In the genomic region with DNA sequence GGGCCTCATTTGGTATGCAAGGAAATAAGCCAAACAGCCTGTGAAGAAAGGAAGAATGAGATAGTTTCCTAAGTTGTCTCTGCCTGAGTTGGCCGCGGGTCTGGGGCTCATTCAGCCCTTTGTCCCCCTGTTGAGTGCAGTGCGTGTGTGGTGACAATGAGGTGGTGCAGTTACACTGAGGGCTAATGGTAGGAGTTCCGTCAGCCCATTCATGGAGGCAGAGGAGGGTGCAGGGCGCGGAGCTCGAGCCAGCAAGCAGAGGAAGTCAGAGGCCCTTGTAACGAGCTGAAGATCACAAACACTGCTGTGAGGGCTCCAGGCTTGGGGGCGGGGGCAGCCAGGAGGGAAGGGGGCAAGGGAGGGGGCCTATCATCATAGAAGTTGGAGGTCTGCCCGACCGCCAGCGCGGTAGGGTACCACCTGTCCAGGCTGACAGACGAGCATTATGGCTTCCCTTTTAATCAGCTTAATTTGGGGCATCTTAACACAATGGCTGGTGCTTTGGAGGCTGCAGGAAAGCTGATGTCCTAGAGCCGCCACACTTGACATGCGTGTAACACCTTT, we compare ENCODE assay signal across 10 cellular contexts. TPM values are rescaled to one million over a fixed set of nuclear protein-coding genes. Genes with fewer than 3 reads are reported as not detected.
DNase-seq lines count a peak whose midpoint lies in the region; ATAC-seq and TF ChIP-seq lines count a peak whose summit lies in the region.
"Had no signal": no experiment of that assay in that cellular context is flagged by ENCODE, and none has a peak within 500 bp of the region (broad histone marks: within the 10 kb centered on the region; RNA-seq: fewer than 3 reads in every experiment).

No MANE protein-coding gene starts in this region.

- H3K4me3 ChIP-seq in gastroesophageal sphincter, result no peak overlapping the region
- H3K4me3 ChIP-seq in stomach, result no peak overlapping the region

- no peaks in the 10 kb centered on the region for H3K27me3 ChIP-seq in gastroesophageal sphincter
- no peaks in the 10 kb centered on the region for H3K27me3 ChIP-seq in stomach

- peaks cover 88% of the 10 kb centered on the region for H3K36me3 Mint-ChIP-seq in activated CD4-positive, alpha-beta memory T cell treated with anti-CD3 and anti-CD28 coated beads for 36 hours

- no peak for TF ChIP-seq POLR2A in gastroesophageal sphincter (IDR thresholded peaks at IDR 0.05)
- no peak for TF ChIP-seq POLR2A in stomach (IDR thresholded peaks at IDR 0.05)

- ATAC-seq in gastroesophageal sphincter, result no peak
- ATAC-seq in sciatic nerve, result peak; percentile 39

- H3K9me3 ChIP-seq in gastroesophageal sphincter (no peaks in the 10 kb centered on the region), stomach (no peaks in the 10 kb centered on the region)

- in situ Hi-C loops in GM13976 (cut with MboI; ENCODE audit: low sequenced_read_pairs, unreplicated experiment), result loop anchor here (25.0 kb wide), 1 partner anchor 307 kb away; no protein-coding TSS in a partner anchor

- DNase-seq in activated CD8-positive, alpha-beta memory T cell treated with anti-CD3 and anti-CD28 coated beads, Interleukin-2, amount 50 U/mL, for 48 hours, result peak; percentile 48
- no peak for DNase-seq in activated CD8-positive, alpha-beta memory T cell treated with anti-CD3 and anti-CD28 coated beads, Interleukin-2, amount 50 U/mL, for 4 hours
- no peak for DNase-seq in activated CD4-positive, alpha-beta memory T cell treated with anti-CD3 and anti-CD28 coated beads for 36 hours
- DNase-seq in sciatic nerve (ENCODE audit: low spot score) (peak; percentile 54), GM13976 (ENCODE audit: low spot score) (no peak), inferior parietal cortex (ENCODE audit: extremely low spot score) (no peak), stomach (no peak)
- DNase-seq: ACHN, NCI-H146 had no signal

- peaks cover 0 to 61% of the 10 kb centered on the region in 2 donors for H3K36me3 ChIP-seq in gastroesophageal sphincter
- peaks cover 0 to 43% (median 34%) of the 10 kb centered on the region in 4 donors for H3K36me3 ChIP-seq in stomach

- H3K4me3 Mint-ChIP-seq in activated CD4-positive, alpha-beta memory T cell treated with anti-CD3 and anti-CD28 coated beads for 36 hours, result peak overlapping the region; percentile 59

- H3K27ac ChIP-seq in gastroesophageal sphincter (peak overlapping the region in 3 of 4 donors; percentile 22 to 62 (median 61)), stomach (peak overlapping the region in 2 of 5 donors; percentile 65 to 66)

- WGBS in gastroesophageal sphincter (ENCODE audit: low coverage in 1 of 2), 2 donors, result 94% methylated on average over 3 of the region's 16 CpGs; no CpG with 5 or more reads in 1 of the 2 donors
- 66 to 71% (median 68%) methylated on average over 14 to 16 of the region's 16 CpGs for WGBS in stomach, 5 donors

- no peak for TF ChIP-seq EP300 in gastroesophageal sphincter (IDR thresholded peaks at IDR 0.05)
- TF ChIP-seq EP300 in stomach (IDR thresholded peaks at IDR 0.05), result no peak

- H3K9me3 Mint-ChIP-seq in activated CD4-positive, alpha-beta memory T cell treated with anti-CD3 and anti-CD28 coated beads for 36 hours, result no peaks in the 10 kb centered on the region

- H3K4me1 Mint-ChIP-seq in activated CD4-positive, alpha-beta memory T cell treated with anti-CD3 and anti-CD28 coated beads for 36 hours (ENCODE audit: low read depth), result peaks cover 75% of the 10 kb centered on the region

- CTCF ChIA-PET in activated CD4-positive, alpha-beta memory T cell treated with anti-CD3 and anti-CD28 coated beads for 36 hours (lab: Charles Lee), result interaction anchor here (1.6 to 4.0 kb wide), 4 partner anchors 11 to 408 kb away, joined by 3 to 36 read pairs (median 6); no protein-coding TSS in a partner anchor

- H3K4me1 ChIP-seq in gastroesophageal sphincter (peaks cover 0 to 76% (median 21%) of the 10 kb centered on the region in 3 donors), stomach (peaks cover 3 to 51% (median 24%) of the 10 kb centered on the region in 4 donors)

- H3K27ac Mint-ChIP-seq in activated CD4-positive, alpha-beta memory T cell treated with anti-CD3 and anti-CD28 coated beads for 36 hours, result peak overlapping the region; percentile 92

- TF ChIP-seq CTCF in gastroesophageal sphincter (IDR thresholded peaks at IDR 0.05) (no peak), GM13976 (IDR thresholded peaks at IDR 0.05; ENCODE audit: borderline replicate concordance, control extremely low read depth, extremely low read depth, insufficient read depth, missing control alignments) (no peak), stomach (IDR thresholded peaks at IDR 0.05) (no peak)

- intact Hi-C loops in activated CD4-positive, alpha-beta memory T cell treated with anti-CD3 and anti-CD28 coated beads for 36 hours (cut with micrococcal nuclease), result loop anchor here (2.0 kb wide), 1 partner anchor 27 kb away; a partner anchor contains a TSS
- intact Hi-C loops in sciatic nerve (cut with DNase I), result no loop called here
- intact Hi-C loops in stomach (cut with DNase I; ENCODE audit: low total_unique reads), result no loop called here

- POLR2A ChIA-PET in activated CD4-positive, alpha-beta memory T cell treated with anti-CD3 and anti-CD28 coated beads for 36 hours (lab: Charles Lee), result interaction anchor here (0.6 to 1.8 kb wide), 7 partner anchors 10 to 202 kb away, joined by 3 to 11 read pairs (median 3); a partner anchor contains a TSS

- no peaks in the 10 kb centered on the region for H3K27me3 Mint-ChIP-seq in activated CD4-positive, alpha-beta memory T cell treated with anti-CD3 and anti-CD28 coated beads for 36 hours

RNA-seq across cellular contexts. Expression of a gene that starts 20.5 kb away (rescaled TPM):
- 100 to 1,000 TPM; 255 to 261 TPM for total RNA-seq in activated CD4-positive, alpha-beta memory T cell treated with anti-CD3 and anti-CD28 coated beads for 36 hours
- 100 to 1,000 TPM; 106 to 149 (median 136) TPM for total RNA-seq in gastroesophageal sphincter
- total RNA-seq in sciatic nerve, result 130 TPM
- total RNA-seq in stomach, result 10 to 100 TPM; 27.4 to 89.0 (median 49.1) TPM
- polyA plus RNA-seq in stomach, result 1 to 10 TPM; 5.5 to 8.3 (median 7.0) TPM

RNA-seq across cellular contexts. Expression of a gene that starts 27.0 kb away (rescaled TPM):
- total RNA-seq in activated CD4-positive, alpha-beta memory T cell treated with anti-CD3 and anti-CD28 coated beads for 36 hours, result 10 to 100 TPM; 12.0 to 13.6 TPM
- 10 to 100 TPM in 2 of 4 donors, 1 to 10 TPM in 2; 4.6 to 10.5 (median 8.5) TPM for total RNA-seq in gastroesophageal sphincter
- total RNA-seq in sciatic nerve, result 7.9 TPM
- total RNA-seq in stomach, result 100 to 1,000 TPM in 1 of 5 donors, 1 to 10 TPM in 2, under 1 TPM in 1, not detected in 1; 0.45 to 149 (median 5.1) TPM
- 1 to 10 TPM; 2.1 to 9.2 (median 5.5) TPM for polyA plus RNA-seq in stomach

Comparison
In these comparisons a context has a peak if more than half of its experiments do, and no peak if none do; other contexts are left out.
1. DNase-seq: peak in activated CD8-positive, alpha-beta memory T cell treated with anti-CD3 and anti-CD28 coated beads, Interleukin-2, amount 50 U/mL, for 48 hours (single experiment) and sciatic nerve (single experiment); none in activated CD8-positive, alpha-beta memory T cell treated with anti-CD3 and anti-CD28 coated beads, Interleukin-2, amount 50 U/mL, for 4 hours (single experiment), activated CD4-positive, alpha-beta memory T cell treated with anti-CD3 and anti-CD28 coated beads for 36 hours (single experiment), GM13976 (single experiment), inferior parietal cortex (single experiment) and stomach (single experiment).